In genomic region chr5:171093598-171093997, GRCh38 we compare ENCODE assay signal across 17 cellular contexts.
"Had no signal": no experiment of that assay in that cellular context is flagged by ENCODE, and none has a peak within 500 bp of the region (broad histone marks: within the 10 kb centered on the region; RNA-seq: fewer than 3 reads in every experiment).

No MANE protein-coding gene starts in this region.

- H3K4me1 ChIP-seq: lower lobe of right lung, stomach, uterus had no signal

- H3K27ac Mint-ChIP-seq: activated CD8-positive, alpha-beta T cell treated with anti-CD3 and anti-CD28 coated beads, Interleukin-2, amount 10 ng/mL, durations not matched to agents 7 days and 5 days; activated naive CD8-positive, alpha-beta T cell treated with anti-CD3 and anti-CD28 coated beads, Interleukin-2, amount 10 ng/mL, durations not matched to agents 7 days and 5 days; naive B cell had no signal

- H3K36me3 ChIP-seq: lower lobe of right lung, neutrophil, stomach, thoracic aorta, uterus had no signal

- H3K27me3 Mint-ChIP-seq: activated naive CD8-positive, alpha-beta T cell treated with anti-CD3 and anti-CD28 coated beads, Interleukin-2, amount 10 ng/mL, durations not matched to agents 7 days and 5 days had no signal

- H3K36me3 Mint-ChIP-seq: activated naive CD8-positive, alpha-beta T cell treated with anti-CD3 and anti-CD28 coated beads, Interleukin-2, amount 10 ng/mL, durations not matched to agents 7 days and 5 days; naive B cell had no signal

- H3K27ac ChIP-seq: lower lobe of right lung, neutrophil, stomach, thoracic aorta, uterus, VCaP had no signal

- H3K27me3 ChIP-seq: neutrophil, stomach, uterus had no signal

- H3K4me3 ChIP-seq: lower lobe of right lung, stomach, thoracic aorta, uterus had no signal

- H3K4me1 Mint-ChIP-seq: activated naive CD8-positive, alpha-beta T cell treated with anti-CD3 and anti-CD28 coated beads, Interleukin-2, amount 10 ng/mL, durations not matched to agents 7 days and 5 days; naive B cell had no signal

- DNase-seq: activated CD4-positive, alpha-beta T cell treated with anti-CD3 and anti-CD28 coated beads for 4 hours; activated CD8-positive, alpha-beta memory T cell treated with anti-CD3 and anti-CD28 coated beads, Interleukin-2, amount 50 U/mL, for 48 hours; activated CD8-positive, alpha-beta T cell treated with anti-CD3 and anti-CD28 coated beads, Interleukin-2, amount 10 ng/mL, durations not matched to agents 7 days and 5 days; activated naive CD8-positive, alpha-beta T cell treated with anti-CD3 and anti-CD28 coated beads, Interleukin-2, amount 10 ng/mL, durations not matched to agents 7 days and 5 days; cortex of kidney; effector memory CD4-positive, alpha-beta T cell; erythroblast; hippocampal formation; lower lobe of right lung; naive B cell; retina; stimulated activated CD4-positive, alpha-beta T cell treated with anti-CD3 and anti-CD28 coated beads, Interleukin-4, amount 100 ng/mL, for 4 hours; stomach; uterus had no signal

- H3K4me3 Mint-ChIP-seq: activated CD8-positive, alpha-beta T cell treated with anti-CD3 and anti-CD28 coated beads, Interleukin-2, amount 10 ng/mL, durations not matched to agents 7 days and 5 days; activated naive CD8-positive, alpha-beta T cell treated with anti-CD3 and anti-CD28 coated beads, Interleukin-2, amount 10 ng/mL, durations not matched to agents 7 days and 5 days; naive B cell had no signal

- H3K9me3 ChIP-seq: neutrophil, thoracic aorta, uterus had no signal
